Comparison of ENCODE assay signal across 20 cellular contexts in genomic region chr5:181070523-181070922, GRCh38. TPM values are rescaled to one million over a fixed set of nuclear protein-coding genes. Genes with fewer than 3 reads are reported as not detected.
DNase-seq lines count a peak whose midpoint lies in the region; ATAC-seq, FAIRE-seq and TF ChIP-seq lines count a peak whose summit lies in the region.
"Had no signal": no experiment of that assay in that cellular context is flagged by ENCODE, and none has a peak within 500 bp of the region (broad histone marks: within the 10 kb centered on the region; RNA-seq: fewer than 3 reads in every experiment).

No MANE protein-coding gene starts in this region.

- WGBS in testis, 2 donors, result 55 to 68% methylated on average over 8 to 10 of the region's 14 CpGs

- no peaks in the 10 kb centered on the region for H3K36me3 Mint-ChIP-seq in GM23338 (ENCODE audit: low read depth)
- no peaks in the 10 kb centered on the region for H3K36me3 Mint-ChIP-seq in activated naive CD4-positive, alpha-beta T cell treated with anti-CD3 and anti-CD28 coated beads, Interleukin-2, amount 10 ng/mL, durations not matched to agents 7 days and 5 days
- H3K36me3 Mint-ChIP-seq: CD4-positive, alpha-beta memory T cell; IgD-negative memory B cell had no signal

- H3K27me3 Mint-ChIP-seq in GM23338 (ENCODE audit: insufficient read depth, low read depth, poor library complexity), result peaks cover 14% of the 10 kb centered on the region
- peaks cover 42% of the 10 kb centered on the region for H3K27me3 Mint-ChIP-seq in activated naive CD4-positive, alpha-beta T cell treated with anti-CD3 and anti-CD28 coated beads, Interleukin-2, amount 10 ng/mL, durations not matched to agents 7 days and 5 days

- TF ChIP-seq POLR2A in testis (IDR thresholded peaks at IDR 0.05), result no peak
- no peak for TF ChIP-seq POLR2A in H54 (IDR thresholded peaks at IDR 0.05; ENCODE audit: low read depth, low read length)

- H3F3A ChIP-seq in GM23338 (replicated peaks; ENCODE audit: low read depth), result no peaks in the 10 kb centered on the region

- H3K4me3 ChIP-seq in GM23338, result peak overlapping the region; percentile 63
- H3K4me3 ChIP-seq in HUES6 (ENCODE audit: low read depth, low read length), result peak overlapping the region; percentile 41
- peak overlapping the region; percentile 45 for H3K4me3 ChIP-seq in iPS-15b (ENCODE audit: low read depth, low read length)
- peak overlapping the region; percentile 41 to 46 for H3K4me3 ChIP-seq in testis
- H3K4me3 ChIP-seq: BLaER1 treated with 17β-estradiol and CSF1 and Interleukin-3, amounts not matched to agents 10 nM and 100 nM; HAP-1 had no signal

- no peaks in the 10 kb centered on the region for H3K79me2 ChIP-seq in GM23338 (replicated peaks; ENCODE audit: insufficient read depth)

- no peaks in the 10 kb centered on the region for H4K20me1 ChIP-seq in GM23338 (replicated peaks; ENCODE audit: insufficient read depth)
- H4K20me1 ChIP-seq: BLaER1 treated with 17β-estradiol and CSF1 and Interleukin-3, amounts not matched to agents 10 nM and 100 nM had no signal

- peaks cover 6% of the 10 kb centered on the region; the same call in 1 of the 2 replicates for H3K9me3 ChIP-seq in HUES6 (ENCODE audit: control insufficient read depth, insufficient read depth, low read depth, low read length)
- no peaks in the 10 kb centered on the region for H3K9me3 ChIP-seq in iPS-15b (ENCODE audit: control insufficient read depth, insufficient read depth, low read length)
- H3K9me3 ChIP-seq in testis, result no peaks in the 10 kb centered on the region
- H3K9me3 ChIP-seq: HAP-1 had no signal

- H3K27me3 ChIP-seq in GM23338 (ENCODE audit: insufficient read depth), result peaks cover 31% of the 10 kb centered on the region
- H3K27me3 ChIP-seq in HUES6 (ENCODE audit: control insufficient read depth, insufficient read depth, low read length), result peaks cover 42% of the 10 kb centered on the region
- peaks cover 18% of the 10 kb centered on the region for H3K27me3 ChIP-seq in iPS-15b (ENCODE audit: control insufficient read depth, insufficient read depth, low read length)
- no peaks in the 10 kb centered on the region for H3K27me3 ChIP-seq in testis
- H3K27me3 ChIP-seq: BLaER1 treated with 17β-estradiol and CSF1 and Interleukin-3, amounts not matched to agents 10 nM and 100 nM had no signal

- H3K9me3 Mint-ChIP-seq in GM23338, result peaks cover 11% of the 10 kb centered on the region; the same call in 2 of the 3 replicates
- no peaks in the 10 kb centered on the region for H3K9me3 Mint-ChIP-seq in activated naive CD4-positive, alpha-beta T cell treated with anti-CD3 and anti-CD28 coated beads, Interleukin-2, amount 10 ng/mL, durations not matched to agents 7 days and 5 days

- H3K9me2 ChIP-seq in GM23338 (ENCODE audit: insufficient read depth), result no peaks in the 10 kb centered on the region

- H3K4me1 Mint-ChIP-seq in GM23338, result peaks cover 11% of the 10 kb centered on the region
- H3K4me1 Mint-ChIP-seq in activated naive CD4-positive, alpha-beta T cell treated with anti-CD3 and anti-CD28 coated beads, Interleukin-2, amount 10 ng/mL, durations not matched to agents 7 days and 5 days, result no peaks in the 10 kb centered on the region

- H3K4me2 ChIP-seq in GM23338, result peak overlapping the region; percentile 84
- H3K4me2 ChIP-seq: BLaER1 treated with 17β-estradiol and CSF1 and Interleukin-3, amounts not matched to agents 10 nM and 100 nM had no signal

- H3K4me1 ChIP-seq in GM23338 (ENCODE audit: insufficient read depth), result no peaks in the 10 kb centered on the region
- H3K4me1 ChIP-seq in HUES6 (ENCODE audit: control insufficient read depth, insufficient read depth, low read length), result no peaks in the 10 kb centered on the region
- no peaks in the 10 kb centered on the region for H3K4me1 ChIP-seq in iPS-15b (ENCODE audit: control insufficient read depth, insufficient read depth, low read length)
- H3K4me1 ChIP-seq in testis, result no peaks in the 10 kb centered on the region
- H3K4me1 ChIP-seq: HAP-1 had no signal

- ATAC-seq in GM23338, result peak; percentile 62

- H3K9ac ChIP-seq in HUES6 (ENCODE audit: low read length) (no peak overlapping the region), iPS-15b (ENCODE audit: low read depth, low read length) (no peak overlapping the region)
- H3K9ac ChIP-seq: BLaER1 treated with 17β-estradiol and CSF1 and Interleukin-3, amounts not matched to agents 10 nM and 100 nM had no signal

- FAIRE-seq in H54 (lab: Jason Lieb, UNC), result no peak
- FAIRE-seq: G401.6 had no signal

- CTCF ChIA-PET in activated naive CD4-positive, alpha-beta T cell treated with anti-CD3 and anti-CD28 coated beads, Interleukin-2, amount 10 ng/mL, durations not matched to agents 7 days and 5 days (lab: Charles Lee), result no interaction called here

- TF ChIP-seq CTCF in GM23338 (conservative IDR thresholded peaks at IDR 0.05; ENCODE audit: low read depth in 2 of 2) (no peak), testis (IDR thresholded peaks at IDR 0.05) (no peak)

- intact Hi-C loops in testis (cut with DNase I; ENCODE audit: low total_unique reads), result no loop called here

- H3K27ac ChIP-seq in GM23338 (ENCODE audit: low read depth) (no peak overlapping the region), HUES6 (ENCODE audit: low read depth, low read length) (no peak overlapping the region), testis (no peak overlapping the region)
- H3K27ac ChIP-seq: BLaER1 treated with 17β-estradiol and CSF1 and Interleukin-3, amounts not matched to agents 10 nM and 100 nM had no signal

- H3K4me3 Mint-ChIP-seq in GM23338, result no peak overlapping the region
- no peak overlapping the region for H3K4me3 Mint-ChIP-seq in activated naive CD4-positive, alpha-beta T cell treated with anti-CD3 and anti-CD28 coated beads, Interleukin-2, amount 10 ng/mL, durations not matched to agents 7 days and 5 days

- H2AFZ ChIP-seq in GM23338, result peak overlapping the region; percentile 95

- no peak overlapping the region for H3K27ac Mint-ChIP-seq in GM23338
- no peak overlapping the region for H3K27ac Mint-ChIP-seq in activated naive CD4-positive, alpha-beta T cell treated with anti-CD3 and anti-CD28 coated beads, Interleukin-2, amount 10 ng/mL, durations not matched to agents 7 days and 5 days
- H3K27ac Mint-ChIP-seq: CD4-positive, alpha-beta memory T cell; IgD-negative memory B cell had no signal

- H3K36me3 ChIP-seq in GM23338 (ENCODE audit: insufficient read depth) (no peaks in the 10 kb centered on the region), HUES6 (ENCODE audit: control insufficient read depth, insufficient read depth, low read length) (no peaks in the 10 kb centered on the region), iPS-15b (ENCODE audit: control insufficient read depth, insufficient read depth, low read length) (no peaks in the 10 kb centered on the region), testis (ENCODE audit: low read depth, missing control alignments) (no peaks in the 10 kb centered on the region)
- H3K36me3 ChIP-seq: BLaER1 treated with 17β-estradiol and CSF1 and Interleukin-3, amounts not matched to agents 10 nM and 100 nM; HAP-1 had no signal

- DNase-seq in GM23338 (ENCODE audit: low spot score) (peak; percentile 24), testis (no peak), H54 (ENCODE audit: insufficient read length, low spot score) (no peak)
- no peak for DNase-seq in activated naive CD4-positive, alpha-beta T cell treated with anti-CD3 and anti-CD28 coated beads, Interleukin-2, amount 10 ng/mL, durations not matched to agents 7 days and 5 days
- no peak for DNase-seq in stimulated activated CD4-positive, alpha-beta T cell treated with anti-CD3 and anti-CD28 coated beads, Interleukin-2, amount 100 ng/mL, for 48 hours
- DNase-seq: ACHN; CD4-positive, alpha-beta memory T cell; NCI-H1105; NCI-H146; NCI-H2029; NCI-H226; NCI-H510A treated with DMSO at 0.1 percent for 48 hours; NCI-H748 treated with DMSO at 0.1 percent for 48 hours; SIG-M5 had no signal

TF ChIP-seq in GM23338, 12 proteins besides CTCF, POLR2A, EP300 and RAD21 (continues in another document):
- TF ChIP-seq REST (IDR thresholded peaks at IDR 0.05; ENCODE audit: unreplicated experiment), result no peak
- TF ChIP-seq NANOG (IDR thresholded peaks at IDR 0.05; ENCODE audit: borderline replicate concordance), result no peak
- TF ChIP-seq ETS1 (IDR thresholded peaks at IDR 0.05), result no peak
- TF ChIP-seq CREB1 (CRISPR knock-in tag; IDR thresholded peaks at IDR 0.05; ENCODE audit: low read depth), result no peak

RNA-seq across cellular contexts. Expression of gene BTNL9, which starts 30.5 kb away (rescaled TPM):
- total RNA-seq in GM23338 (2014; rRNA removed; shearing (Covaris generic)), result 2.8 and 3.4 TPM in 2 replicates
- polyA plus RNA-seq in GM23338 (2016; fragmentation: Nextera tagmentation; extraction: Ambion mirVana) (0.21 and 0.37 TPM in 2 replicates), testis (ENCODE audit: insufficient read depth, low read depth, low replicate concordance) (8.9 TPM)
- total RNA-seq in testis, result 10 to 100 TPM; 19.0 to 28.4 TPM
- total RNA-seq: CD4-positive, alpha-beta memory T cell had no signal
- polyA plus RNA-seq: CD4-positive, alpha-beta memory T cell had no signal
